ENCODE assay signal across 12 cellular contexts in genomic region chr19:7397687-7398086, GRCh38. TPM values are rescaled to one million over a fixed set of nuclear protein-coding genes. Genes with fewer than 3 reads are reported as not detected.
DNase-seq lines count a peak whose midpoint lies in the region; ATAC-seq, FAIRE-seq and TF ChIP-seq lines count a peak whose summit lies in the region.
"Had no signal": no experiment of that assay in that cellular context is flagged by ENCODE, and none has a peak within 500 bp of the region (broad histone marks: within the 10 kb centered on the region; RNA-seq: fewer than 3 reads in every experiment).

No MANE protein-coding gene starts in this region.

- peak overlapping the region; percentile 84 for H3K27ac Mint-ChIP-seq in astrocyte (ENCODE audit: unreplicated experiment)
- H3K27ac Mint-ChIP-seq: activated T-cell treated with anti-CD3 and anti-CD28 coated beads, Interleukin-2, amount 50 U/mL, for 72 hours had no signal

- H3K4me2 ChIP-seq in astrocyte (ENCODE audit: low read length) (peak overlapping the region; percentile 80), MM.1S (ENCODE audit: low read depth, low read length) (no peak overlapping the region)

- no peak for ATAC-seq in HG02588 (IDR thresholded peaks at IDR 0.05; ENCODE audit: unreplicated experiment)
- ATAC-seq: activated T-cell treated with anti-CD3 and anti-CD28 coated beads, Interleukin-2, amount 50 U/mL, for 72 hours had no signal

- DNase-seq in AG04449 (ENCODE audit: low read depth, low spot score) (peak; percentile 75), HCEC 1CT (peak; percentile 96), astrocyte (ENCODE audit: low read depth) (peak; percentile 97), kidney tubule cell (ENCODE audit: low spot score) (peak; percentile 82), HPDE6-E6E7 (ENCODE audit: extremely low spot score) (no peak), MM.1S (no peak)
- no peak for DNase-seq in stimulated activated CD4-positive, alpha-beta T cell treated with anti-CD3 and anti-CD28 coated beads, Interleukin-4, amount 100 ng/mL, for 24 hours
- DNase-seq: activated T-cell treated with anti-CD3 and anti-CD28 coated beads, Interleukin-2, amount 50 U/mL, for 72 hours; COR-L47; NCI-H2171 treated with DMSO at 0.1 percent for 48 hours had no signal

- no peak for TF ChIP-seq CTCF in AG04449 (IDR thresholded peaks at IDR 0.05; ENCODE audit: insufficient read depth, low read length, missing control alignments)
- no peak for TF ChIP-seq CTCF in astrocyte (IDR thresholded peaks at IDR 0.05; ENCODE audit: insufficient read depth, low read depth, low read length)
- no peak for TF ChIP-seq CTCF in MM.1S (IDR thresholded peaks at IDR 0.05; ENCODE audit: low read length)

- peaks cover 2% of the 10 kb centered on the region for H3K9me3 Mint-ChIP-seq in astrocyte (ENCODE audit: unreplicated experiment)
- H3K9me3 Mint-ChIP-seq: activated T-cell treated with anti-CD3 and anti-CD28 coated beads, Interleukin-2, amount 50 U/mL, for 72 hours had no signal

- H3K36me3 ChIP-seq in astrocyte (ENCODE audit: insufficient read depth, low read length) (no peaks in the 10 kb centered on the region), MM.1S (replicated peaks; ENCODE audit: insufficient read depth, low read length) (peaks cover 3% of the 10 kb centered on the region; the same call in 1 of the 2 replicates)

- peaks cover 47% of the 10 kb centered on the region for H4K20me1 ChIP-seq in astrocyte (ENCODE audit: insufficient read depth, low read length)
- 0 out of 2 replicates have a peak, but pooled peaks cover 3% of the 10 kb centered on the region for H4K20me1 ChIP-seq in MM.1S (ENCODE audit: insufficient read depth, low read length)

- no peak overlapping the region for H3K4me3 ChIP-seq in AG04449 (ENCODE audit: low read depth, low read length)
- no peak overlapping the region for H3K4me3 ChIP-seq in astrocyte (ENCODE audit: insufficient read depth, low read depth, low read length)
- no peak overlapping the region for H3K4me3 ChIP-seq in MM.1S (ENCODE audit: low read length)
- H3K4me3 ChIP-seq: HAP-1 had no signal

- POLR2A ChIA-PET in AG04449 (lab: Yijun Ruan, JAX): interaction anchor here (0.6 to 1.4 kb wide), 4 partner anchors 9 to 138 kb away, joined by 3 to 6 read pairs (median 5); partner anchors contain the start of gene PNPLA6

- peaks cover 6% of the 10 kb centered on the region for H3K36me3 Mint-ChIP-seq in astrocyte (ENCODE audit: low read depth, unreplicated experiment)

- H3K4me1 Mint-ChIP-seq in astrocyte (ENCODE audit: low read depth, unreplicated experiment): peaks cover 24% of the 10 kb centered on the region

- H3K4me1 ChIP-seq in astrocyte (ENCODE audit: insufficient read depth, low read length) (peaks cover 33% of the 10 kb centered on the region), MM.1S (ENCODE audit: low read length) (peaks cover 5% of the 10 kb centered on the region; the same call in 1 of the 2 replicates)

- peak overlapping the region; percentile 68 for H3K9ac ChIP-seq in astrocyte (ENCODE audit: low read length)
- no peak overlapping the region for H3K9ac ChIP-seq in MM.1S (ENCODE audit: low read length)

- H3K27me3 ChIP-seq in astrocyte (ENCODE audit: insufficient read depth, low read length) (no peaks in the 10 kb centered on the region), MM.1S (replicated peaks; ENCODE audit: insufficient read depth, low read length) (no peaks in the 10 kb centered on the region)

- FAIRE-seq in astrocyte (lab: Jason Lieb, UNC): peak; percentile 73

- H3K27ac ChIP-seq in astrocyte (ENCODE audit: low read depth, low read length) (peak overlapping the region; percentile 82), MM.1S (ENCODE audit: low read length) (no peak overlapping the region)

- peaks cover 55% of the 10 kb centered on the region for H3K79me2 ChIP-seq in astrocyte (ENCODE audit: insufficient read depth, low read length)
- H3K79me2 ChIP-seq in MM.1S (ENCODE audit: low read length): peaks cover 74% of the 10 kb centered on the region

- no peaks in the 10 kb centered on the region for H3K9me3 ChIP-seq in astrocyte (ENCODE audit: insufficient read depth, low read depth, low read length)
- no peaks in the 10 kb centered on the region for H3K9me3 ChIP-seq in MM.1S (replicated peaks; ENCODE audit: insufficient read depth, low read length)
- H3K9me3 ChIP-seq: HAP-1 had no signal

- no peaks in the 10 kb centered on the region for H3K9me2 ChIP-seq in MM.1S (replicated peaks; ENCODE audit: insufficient read depth, low read length)

- H2AFZ ChIP-seq in astrocyte (ENCODE audit: low read depth, low read length) (no peak overlapping the region), MM.1S (ENCODE audit: low read length) (no peak overlapping the region)

- no peaks in the 10 kb centered on the region for H3K27me3 Mint-ChIP-seq in astrocyte (ENCODE audit: low read depth, unreplicated experiment)

- H3F3A ChIP-seq in MM.1S (ENCODE audit: insufficient read depth, low read length): no peaks in the 10 kb centered on the region

- CTCF ChIA-PET in AG04449 (lab: Yijun Ruan, JAX): interaction anchor here (1.8 kb wide), 1 partner anchor 295 kb away, joined by 4 read pairs; no protein-coding TSS in a partner anchor

- peak overlapping the region; percentile 34 for H3K4me3 Mint-ChIP-seq in astrocyte (ENCODE audit: unreplicated experiment)

RNA-seq across cellular contexts. Expression of gene ARHGEF18, which starts 49.0 kb away (rescaled TPM):
- total RNA-seq in astrocyte: 44.6 and 45.2 TPM in 2 replicates

Comparison
In these comparisons a context has a peak if more than half of its experiments do, and no peak if none do; other contexts are left out.
1. DNase-seq: peak in AG04449 (single experiment), HCEC 1CT (single experiment), astrocyte (single experiment) and kidney tubule cell (single experiment); none in stimulated activated CD4-positive, alpha-beta T cell treated with anti-CD3 and anti-CD28 coated beads, Interleukin-4, amount 100 ng/mL, for 24 hours (single experiment), HPDE6-E6E7 (single experiment) and MM.1S (single experiment).